1 cellular context compared by ENCODE assay signal in genomic region chrX:131917588-131917987, GRCh38.
TF ChIP-seq lines count a peak whose summit lies in the region.

No MANE protein-coding gene starts in this region.

TF ChIP-seq in K562, 482 proteins besides CTCF, POLR2A, EP300 and RAD21 (continued from another document):
- no peak for TF ChIP-seq USF2 (CRISPR knock-in tag; IDR thresholded peaks at IDR 0.05)
- TF ChIP-seq ZNF551 (CRISPR knock-in tag; IDR thresholded peaks at IDR 0.05) = no peak
- no peak for TF ChIP-seq HDAC2 (IDR thresholded peaks at IDR 0.05)
- 0 out of 2 replicates have a peak, but pooled peaks have one; percentile 58 for TF ChIP-seq ZNF384 (IDR thresholded peaks at IDR 0.05; ENCODE audit: low read depth, low read length)
TF ChIP-seq in K562: peak in this region for 31.
